8 cellular contexts compared by ENCODE assay signal in the genomic region with DNA sequence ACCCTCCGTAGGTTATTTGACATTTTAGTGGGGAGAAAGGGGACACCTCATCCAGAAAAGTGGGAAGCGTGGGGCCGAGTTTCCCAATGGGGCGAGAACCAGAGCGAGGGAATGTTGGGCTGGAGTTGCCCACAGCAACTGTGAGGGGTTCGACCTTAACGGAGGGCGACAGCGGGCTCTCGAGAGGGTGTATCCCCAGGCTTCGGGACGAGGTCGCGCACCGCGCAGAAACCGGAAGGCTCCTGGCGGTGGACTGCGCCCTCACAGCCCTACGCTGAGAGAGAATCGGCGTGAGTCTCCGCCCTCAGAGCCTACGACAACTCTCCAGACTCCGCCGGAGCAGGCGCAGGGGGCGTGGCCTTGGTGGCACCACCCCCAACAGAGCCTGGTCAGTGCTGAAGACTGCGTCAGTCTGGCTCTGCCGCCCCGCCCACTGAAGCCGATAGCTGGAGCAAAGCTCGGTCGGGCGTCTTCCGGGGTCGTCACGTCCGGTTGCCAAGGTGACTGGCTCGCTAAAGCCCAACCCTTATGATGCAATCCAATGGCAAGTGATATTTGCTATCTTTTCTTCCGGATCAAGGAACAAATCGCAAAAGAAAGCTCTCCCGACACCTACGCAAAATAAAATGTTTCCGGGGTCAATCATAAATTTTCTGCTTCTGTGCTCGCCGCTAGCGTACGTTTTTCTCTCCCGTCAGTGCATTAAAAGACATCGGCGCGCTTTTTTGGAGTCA. TPM values are rescaled to one million over a fixed set of nuclear protein-coding genes. Genes with fewer than 3 reads are reported as not detected.
DNase-seq lines count a peak whose midpoint lies in the region; ATAC-seq and TF ChIP-seq lines count a peak whose summit lies in the region.

A gene with protein sequence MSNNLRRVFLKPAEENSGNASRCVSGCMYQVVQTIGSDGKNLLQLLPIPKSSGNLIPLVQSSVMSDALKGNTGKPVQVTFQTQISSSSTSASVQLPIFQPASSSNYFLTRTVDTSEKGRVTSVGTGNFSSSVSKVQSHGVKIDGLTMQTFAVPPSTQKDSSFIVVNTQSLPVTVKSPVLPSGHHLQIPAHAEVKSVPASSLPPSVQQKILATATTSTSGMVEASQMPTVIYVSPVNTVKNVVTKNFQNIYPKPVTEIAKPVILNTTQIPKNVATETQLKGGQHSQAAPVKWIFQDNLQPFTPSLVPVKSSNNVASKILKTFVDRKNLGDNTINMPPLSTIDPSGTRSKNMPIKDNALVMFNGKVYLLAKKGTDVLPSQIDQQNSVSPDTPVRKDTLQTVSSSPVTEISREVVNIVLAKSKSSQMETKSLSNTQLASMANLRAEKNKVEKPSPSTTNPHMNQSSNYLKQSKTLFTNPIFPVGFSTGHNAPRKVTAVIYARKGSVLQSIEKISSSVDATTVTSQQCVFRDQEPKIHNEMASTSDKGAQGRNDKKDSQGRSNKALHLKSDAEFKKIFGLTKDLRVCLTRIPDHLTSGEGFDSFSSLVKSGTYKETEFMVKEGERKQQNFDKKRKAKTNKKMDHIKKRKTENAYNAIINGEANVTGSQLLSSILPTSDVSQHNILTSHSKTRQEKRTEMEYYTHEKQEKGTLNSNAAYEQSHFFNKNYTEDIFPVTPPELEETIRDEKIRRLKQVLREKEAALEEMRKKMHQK (minus strand): TSS at position 257 of the 734 bp plus-strand sequence. CDS start 234 bp downstream, at position 23.

- TF ChIP-seq CTCF in RWPE2 (IDR thresholded peaks at IDR 0.05; ENCODE audit: poor library complexity, severe bottlenecking) (no peak), natural killer cell (IDR thresholded peaks at IDR 0.05) (no peak)

- peaks cover 67% of the 10 kb centered on the region for H3K9me3 Mint-ChIP-seq in activated T-helper 2 cell treated with anti-CD3 and anti-CD28 coated beads, Interferon-gamma antibody, Interleukin-2, Interleukin-4, amounts not matched to agents 10 μg/mL and 5 μg/mL and 100 μg/mL, durations not matched to agents 14 hours and 24 hours and 36 hours
- H3K9me3 Mint-ChIP-seq in natural killer cell = peaks cover 9 to 17% of the 10 kb centered on the region in 2 donors

- peak within 1 kb of the TSS; percentile 95 for H3K27ac Mint-ChIP-seq in activated T-helper 2 cell treated with anti-CD3 and anti-CD28 coated beads, Interferon-gamma antibody, Interleukin-2, Interleukin-4, amounts not matched to agents 10 μg/mL and 5 μg/mL and 100 μg/mL, durations not matched to agents 14 hours and 24 hours and 36 hours
- H3K27ac Mint-ChIP-seq in natural killer cell = peak within 1 kb of the TSS; percentile 91 to 99

- DNase-seq in EH (ENCODE audit: low read depth) (peak; percentile 100), GM23248 (peak; percentile 100), LHCN-M2 (ENCODE audit: low read depth) (peak; percentile 98), RWPE2 (ENCODE audit: low spot score) (peak; percentile 100), fibroblast of peridontal ligament (ENCODE audit: extremely low read depth) (peak; percentile 99), natural killer cell (peak; percentile 100)
- peak; percentile 100 for DNase-seq in activated T-helper 2 cell treated with anti-CD3 and anti-CD28 coated beads, Interferon-gamma antibody, Interleukin-2, Interleukin-4, amounts not matched to agents 10 μg/mL and 5 μg/mL and 100 μg/mL, durations not matched to agents 14 hours and 24 hours and 36 hours (ENCODE audit: low spot score)
- peak; percentile 100 for DNase-seq in stimulated activated naive CD4-positive, alpha-beta T cell treated with Interleukin-2 at 50 U/mL for 16 hours (lab: John Stamatoyannopoulos, UW)

- H3K4me2 ChIP-seq in GM23248 (ENCODE audit: unreplicated experiment) = peak within 1 kb of the TSS; percentile 97

- peak; percentile 98 for ATAC-seq in RWPE2 (ENCODE audit: low read depth)
- peak; percentile 91 to 99 (median 92) for ATAC-seq in natural killer cell

- intact Hi-C loops in activated T-helper 2 cell treated with anti-CD3 and anti-CD28 coated beads, Interferon-gamma antibody, Interleukin-2, Interleukin-4, amounts not matched to agents 10 μg/mL and 5 μg/mL and 100 μg/mL, durations not matched to agents 14 hours and 24 hours and 36 hours (cut with micrococcal nuclease) = loop anchor here (1.0 to 10.0 kb wide), 5 partner anchors 47 to 329 kb away; a partner anchor contains a TSS
- intact Hi-C loops in natural killer cell (cut with micrococcal nuclease) = loop anchor here (1.0 to 5.0 kb wide), 4 partner anchors 47 to 253 kb away; a partner anchor contains a TSS

- H3K36me3 ChIP-seq in GM23248 (ENCODE audit: low read depth) (0 out of 2 replicates have a peak, but pooled peaks cover 5% of the 10 kb centered on the region), RWPE2 (ENCODE audit: low read depth) (peaks cover 29% of the 10 kb centered on the region)

- peak within 1 kb of the TSS; percentile 97 for H3K9ac ChIP-seq in GM23248

- peaks cover 12% of the 10 kb centered on the region for H3K27me3 Mint-ChIP-seq in activated T-helper 2 cell treated with anti-CD3 and anti-CD28 coated beads, Interferon-gamma antibody, Interleukin-2, Interleukin-4, amounts not matched to agents 10 μg/mL and 5 μg/mL and 100 μg/mL, durations not matched to agents 14 hours and 24 hours and 36 hours (ENCODE audit: low read depth)
- peaks cover 9 to 15% of the 10 kb centered on the region in 2 donors for H3K27me3 Mint-ChIP-seq in natural killer cell (ENCODE audit: low read depth in 2 of 2)

- H3K27me3 ChIP-seq in GM23248 (replicated peaks; ENCODE audit: insufficient read depth) = no peaks in the 10 kb centered on the region
- H3K27me3 ChIP-seq in RWPE2 (ENCODE audit: insufficient read depth, poor library complexity, severe bottlenecking) = no peaks in the 10 kb centered on the region

- no peaks in the 10 kb centered on the region for H3K9me2 ChIP-seq in GM23248 (ENCODE audit: insufficient read depth)

- H3K4me1 ChIP-seq in GM23248 (ENCODE audit: insufficient read depth) (peaks cover 25% of the 10 kb centered on the region), RWPE2 (ENCODE audit: insufficient read depth, poor library complexity, severe bottlenecking) (peaks cover 11% of the 10 kb centered on the region)

- peak within 1 kb of the TSS; percentile 98 for H2AFZ ChIP-seq in GM23248

- in situ Hi-C loops in GM23248 (cut with MboI) = no loop called here

- peaks cover 9% of the 10 kb centered on the region; the same call in 1 of the 2 replicates for H4K20me1 ChIP-seq in GM23248 (ENCODE audit: insufficient read depth)

- H3K79me2 ChIP-seq in GM23248 (ENCODE audit: insufficient read depth) = peaks cover 42% of the 10 kb centered on the region

- WGBS in GM23248 (ENCODE audit: low coverage in 1 of 2, low lambda C conversion rate in 2 of 2, missing lambda C conversion rate in 2 of 2), 2 experiments = 1 to 3% methylated on average over 53 of the region's 53 CpGs

- H3K27ac ChIP-seq in GM23248 (peak within 1 kb of the TSS; percentile 100), RWPE2 (ENCODE audit: poor library complexity, severe bottlenecking) (peak within 1 kb of the TSS; percentile 89)

- peaks cover 46% of the 10 kb centered on the region for H3K36me3 Mint-ChIP-seq in activated T-helper 2 cell treated with anti-CD3 and anti-CD28 coated beads, Interferon-gamma antibody, Interleukin-2, Interleukin-4, amounts not matched to agents 10 μg/mL and 5 μg/mL and 100 μg/mL, durations not matched to agents 14 hours and 24 hours and 36 hours (ENCODE audit: low read depth)
- H3K36me3 Mint-ChIP-seq in natural killer cell = peaks cover 32% of the 10 kb centered on the region

- peaks cover 36% of the 10 kb centered on the region for H3K4me1 Mint-ChIP-seq in activated T-helper 2 cell treated with anti-CD3 and anti-CD28 coated beads, Interferon-gamma antibody, Interleukin-2, Interleukin-4, amounts not matched to agents 10 μg/mL and 5 μg/mL and 100 μg/mL, durations not matched to agents 14 hours and 24 hours and 36 hours (ENCODE audit: low read depth)
- peaks cover 41 to 43% of the 10 kb centered on the region in 2 donors for H3K4me1 Mint-ChIP-seq in natural killer cell

- peaks cover 18% of the 10 kb centered on the region for H3F3A ChIP-seq in GM23248 (ENCODE audit: insufficient read depth)

- H3K4me3 Mint-ChIP-seq in activated T-helper 2 cell treated with anti-CD3 and anti-CD28 coated beads, Interferon-gamma antibody, Interleukin-2, Interleukin-4, amounts not matched to agents 10 μg/mL and 5 μg/mL and 100 μg/mL, durations not matched to agents 14 hours and 24 hours and 36 hours (ENCODE audit: low read depth) = peak within 1 kb of the TSS; percentile 89
- H3K4me3 Mint-ChIP-seq in natural killer cell = peak within 1 kb of the TSS; percentile 90

- H3K9me3 ChIP-seq in GM23248 (ENCODE audit: low read depth) (no peaks in the 10 kb centered on the region), RWPE2 (ENCODE audit: severe bottlenecking) (no peaks in the 10 kb centered on the region)

- H3K4me3 ChIP-seq in GM23248 (peak within 1 kb of the TSS; percentile 91), RWPE2 (ENCODE audit: severe bottlenecking) (peak within 1 kb of the TSS; percentile 49)

RNA-seq across cellular contexts. Expression of the gene that starts here (rescaled TPM):
- 17.3 and 19.2 TPM in 2 replicates for total RNA-seq in GM23248 (2014; rRNA removed; shearing (Covaris generic))
- polyA plus RNA-seq in GM23248 (2016; fragmentation: Nextera tagmentation; extraction: Ambion mirVana) = 18.0 and 18.6 TPM in 2 replicates
- total RNA-seq in LHCN-M2 (2014; rRNA removed) (20.7 and 24.0 TPM in 2 replicates), natural killer cell (10 to 100 TPM in 2 of 3 donors, 1 to 10 TPM in 1; 8.9 to 12.5 (median 10.4) TPM)
- polyA plus RNA-seq in LHCN-M2 (2012) = 5.4 TPM
- 15.2 and 15.7 TPM in 2 replicates for total RNA-seq in activated T-helper 2 cell treated with anti-CD3 and anti-CD28 coated beads, Interferon-gamma antibody, Interleukin-2, Interleukin-4, amounts not matched to agents 10 μg/mL and 5 μg/mL and 100 μg/mL, durations not matched to agents 14 hours and 24 hours and 36 hours

Comparison
In these comparisons a context has a peak if more than half of its experiments do, and no peak if none do; other contexts are left out.
1. Peak in every context shown above with its lines: DNase-seq, ATAC-seq, H3K4me3 ChIP-seq and H3K27ac ChIP-seq.